Comparison of ENCODE assay signal across 9 cellular contexts in genomic region chr4:10460313-10461047, GRCh38. TPM values are rescaled to one million over a fixed set of nuclear protein-coding genes. Genes with fewer than 3 reads are reported as not detected.
DNase-seq lines count a peak whose midpoint lies in the region; ATAC-seq and TF ChIP-seq lines count a peak whose summit lies in the region.
"Had no signal": no experiment of that assay in that cellular context is flagged by ENCODE, and none has a peak within 500 bp of the region (broad histone marks: within the 10 kb centered on the region; RNA-seq: fewer than 3 reads in every experiment).

No MANE protein-coding gene starts in this region.

- peaks cover 7% of the 10 kb centered on the region for H3K9me3 Mint-ChIP-seq in MCF 10A (ENCODE audit: unreplicated experiment)
- no peaks in the 10 kb centered on the region for H3K9me3 Mint-ChIP-seq in activated CD8-positive, alpha-beta T cell treated with anti-CD3 and anti-CD28 coated beads, Interleukin-2, amount 10 ng/mL, durations not matched to agents 7 days and 5 days (ENCODE audit: insufficient read depth)
- peaks cover 3% of the 10 kb centered on the region for H3K9me3 Mint-ChIP-seq in stimulated activated naive CD8-positive, alpha-beta T cell treated with anti-CD3 and anti-CD28 coated beads, Interleukin-15, Interleukin-2, amounts not matched to agents 100 ng/mL and 50 ng/mL, for 24 hours

- H3K4me3 ChIP-seq in mammary epithelial cell (replicated peaks in 1 of 3; ENCODE audit: insufficient read depth in 1 of 3, low read depth in 2 of 3, low read length in 3 of 3) = no peak overlapping the region
- H3K4me3 ChIP-seq in iPS-18a (ENCODE audit: low read length) = peak overlapping the region; percentile 79

- CTCF ChIA-PET in mammary epithelial cell (lab: Charles Lee; ENCODE audit: low non-redundant PET) (no interaction called here), MCF 10A (lab: Yijun Ruan, JAX) (interaction anchor here (0.6 to 1.0 kb wide), 2 partner anchors 13 to 352 kb away, joined by 3 read pairs; no protein-coding TSS in a partner anchor)
- CTCF ChIA-PET in activated CD8-positive, alpha-beta T cell treated with anti-CD3 and anti-CD28 coated beads, Interleukin-2, amount 10 ng/mL, durations not matched to agents 7 days and 5 days (lab: Charles Lee) = interaction anchor here (0.6 to 2.4 kb wide), 38 partner anchors 9 to 364 kb away, joined by 3 to 19 read pairs (median 4); no protein-coding TSS in a partner anchor

- H3K27me3 Mint-ChIP-seq in MCF 10A (ENCODE audit: insufficient read depth, unreplicated experiment) = no peaks in the 10 kb centered on the region
- H3K27me3 Mint-ChIP-seq in activated CD8-positive, alpha-beta T cell treated with anti-CD3 and anti-CD28 coated beads, Interleukin-2, amount 10 ng/mL, durations not matched to agents 7 days and 5 days (ENCODE audit: low read depth) = peaks cover 38% of the 10 kb centered on the region
- peaks cover 42% of the 10 kb centered on the region for H3K27me3 Mint-ChIP-seq in stimulated activated naive CD8-positive, alpha-beta T cell treated with anti-CD3 and anti-CD28 coated beads, Interleukin-15, Interleukin-2, amounts not matched to agents 100 ng/mL and 50 ng/mL, for 24 hours

- intact Hi-C loops in mammary epithelial cell (cut with micrococcal nuclease) = loop anchor here (2.0 kb wide), 1 partner anchor 78 kb away; no protein-coding TSS in a partner anchor
- intact Hi-C loops in MCF 10A (cut with micrococcal nuclease) = no loop called here

- 90% methylated on average over 10 of the region's 11 CpGs for WGBS in mammary epithelial cell (ENCODE audit: low coverage, missing lambda C conversion rate)

- peaks cover 7% of the 10 kb centered on the region for H3K9me3 ChIP-seq in mammary epithelial cell (replicated peaks; ENCODE audit: insufficient read depth, low read length)
- no peaks in the 10 kb centered on the region for H3K9me3 ChIP-seq in iPS-18a (ENCODE audit: control insufficient read depth, low read depth, low read length)

- H3K27ac ChIP-seq in mammary epithelial cell (ENCODE audit: insufficient read depth, low read depth, low read length) (no peak overlapping the region), iPS-18a (ENCODE audit: low read length) (no peak overlapping the region)

- H2AFZ ChIP-seq in mammary epithelial cell (ENCODE audit: low read depth, low read length) = no peak overlapping the region

- in situ Hi-C loops in mammary epithelial cell (cut with MboI; ENCODE audit: low sequenced_read_pairs in 2 of 2) = no loop called here

- H3K4me1 Mint-ChIP-seq in MCF 10A (ENCODE audit: insufficient read depth, unreplicated experiment) = no peaks in the 10 kb centered on the region
- H3K4me1 Mint-ChIP-seq in activated CD8-positive, alpha-beta T cell treated with anti-CD3 and anti-CD28 coated beads, Interleukin-2, amount 10 ng/mL, durations not matched to agents 7 days and 5 days (ENCODE audit: low read depth) = peaks cover 41% of the 10 kb centered on the region
- H3K4me1 Mint-ChIP-seq in stimulated activated naive CD8-positive, alpha-beta T cell treated with anti-CD3 and anti-CD28 coated beads, Interleukin-15, Interleukin-2, amounts not matched to agents 100 ng/mL and 50 ng/mL, for 24 hours (ENCODE audit: low read depth) = peaks cover 37% of the 10 kb centered on the region

- peaks cover 7% of the 10 kb centered on the region for H3K4me1 ChIP-seq in mammary epithelial cell (ENCODE audit: insufficient read depth, low read length)
- H3K4me1 ChIP-seq in iPS-18a (ENCODE audit: control insufficient read depth, low read depth, low read length) = peaks cover 9% of the 10 kb centered on the region

- BruUV-seq in mammary epithelial cell (replicated peaks; lab: Mats Ljungman, UMichigan) (no TSS peak), MCF 10A (replicated peaks; lab: Mats Ljungman, UMichigan) (no TSS peak)

- dilution Hi-C loops in mammary epithelial cell (cut with HindIII; ENCODE audit: low sequenced_read_pairs) = no loop called here

- peak; percentile 14 for DNase-seq in mammary epithelial cell
- DNase-seq in MCF 10A (ENCODE audit: unreplicated experiment) = no peak
- no peak for DNase-seq in activated CD8-positive, alpha-beta T cell treated with anti-CD3 and anti-CD28 coated beads, Interleukin-2, amount 10 ng/mL, durations not matched to agents 7 days and 5 days
- DNase-seq: NCI-H526 treated with DMSO at 0.1 percent for 48 hours had no signal

- POLR2A ChIA-PET in MCF 10A (lab: Yijun Ruan, JAX) = no interaction called here
- POLR2A ChIA-PET in activated CD8-positive, alpha-beta T cell treated with anti-CD3 and anti-CD28 coated beads, Interleukin-2, amount 10 ng/mL, durations not matched to agents 7 days and 5 days (lab: Charles Lee) = interaction anchor here (0.8 to 1.6 kb wide), 2 partner anchors 38 to 343 kb away, joined by 4 to 9 read pairs; no protein-coding TSS in a partner anchor

- no peak overlapping the region for H3K4me2 ChIP-seq in mammary epithelial cell (ENCODE audit: insufficient read depth, low read depth, low read length)

- no peak overlapping the region for H3K27ac Mint-ChIP-seq in MCF 10A (ENCODE audit: low read depth, unreplicated experiment)
- H3K27ac Mint-ChIP-seq in activated CD8-positive, alpha-beta T cell treated with anti-CD3 and anti-CD28 coated beads, Interleukin-2, amount 10 ng/mL, durations not matched to agents 7 days and 5 days = no peak overlapping the region
- H3K27ac Mint-ChIP-seq in stimulated activated naive CD8-positive, alpha-beta T cell treated with anti-CD3 and anti-CD28 coated beads, Interleukin-15, Interleukin-2, amounts not matched to agents 100 ng/mL and 50 ng/mL, for 24 hours = peak overlapping the region; percentile 46

- no peaks in the 10 kb centered on the region for H4K20me1 ChIP-seq in mammary epithelial cell (ENCODE audit: insufficient read depth, low read length)

- TF ChIP-seq CTCF in mammary epithelial cell (conservative IDR thresholded peaks at IDR 0.05 in 1 of 2, IDR thresholded peaks at IDR 0.05 in 1 of 2; ENCODE audit: extremely low read depth in 1 of 2, insufficient read depth in 1 of 2, low read depth in 1 of 2, low read length in 2 of 2) = no peak
- TF ChIP-seq CTCF in MCF 10A (IDR thresholded peaks at IDR 0.05; ENCODE audit: unreplicated experiment) = no peak

- H3K36me3 ChIP-seq in mammary epithelial cell (ENCODE audit: insufficient read depth, low read length) = no peaks in the 10 kb centered on the region
- H3K36me3 ChIP-seq in iPS-18a (ENCODE audit: control insufficient read depth, low read depth, low read length) = no peaks in the 10 kb centered on the region

- no peak overlapping the region for H3K9ac ChIP-seq in mammary epithelial cell (ENCODE audit: insufficient read depth, low read length)
- H3K9ac ChIP-seq in iPS-18a (ENCODE audit: low read length) = no peak overlapping the region

- ATAC-seq in activated CD8-positive, alpha-beta T cell treated with anti-CD3 and anti-CD28 coated beads, Interleukin-2, amount 10 ng/mL, durations not matched to agents 7 days and 5 days = no peak
- ATAC-seq in GM21528 (IDR thresholded peaks at IDR 0.05; ENCODE audit: low FRiP score, unreplicated experiment) (no peak), HG03442 (IDR thresholded peaks at IDR 0.05; ENCODE audit: unreplicated experiment) (no peak), HG03135 (IDR thresholded peaks at IDR 0.05; ENCODE audit: unreplicated experiment) (no peak)

- H3K79me2 ChIP-seq in mammary epithelial cell (ENCODE audit: insufficient read depth, low read length) = peaks cover 12% of the 10 kb centered on the region

- H3K27me3 ChIP-seq in mammary epithelial cell (ENCODE audit: insufficient read depth, low read length) (peaks cover 6% of the 10 kb centered on the region), iPS-18a (ENCODE audit: control insufficient read depth, insufficient read depth, low read length) (peaks cover 87% of the 10 kb centered on the region)

- H3K4me3 Mint-ChIP-seq in MCF 10A (ENCODE audit: unreplicated experiment) = no peak overlapping the region
- H3K4me3 Mint-ChIP-seq in activated CD8-positive, alpha-beta T cell treated with anti-CD3 and anti-CD28 coated beads, Interleukin-2, amount 10 ng/mL, durations not matched to agents 7 days and 5 days = peak overlapping the region; percentile 40
- H3K4me3 Mint-ChIP-seq in stimulated activated naive CD8-positive, alpha-beta T cell treated with anti-CD3 and anti-CD28 coated beads, Interleukin-15, Interleukin-2, amounts not matched to agents 100 ng/mL and 50 ng/mL, for 24 hours = peak overlapping the region; percentile 50

- H3K36me3 Mint-ChIP-seq in MCF 10A (ENCODE audit: insufficient read depth, unreplicated experiment) = no peaks in the 10 kb centered on the region
- peaks cover 5% of the 10 kb centered on the region for H3K36me3 Mint-ChIP-seq in activated CD8-positive, alpha-beta T cell treated with anti-CD3 and anti-CD28 coated beads, Interleukin-2, amount 10 ng/mL, durations not matched to agents 7 days and 5 days (ENCODE audit: low read depth)
- peaks cover 4% of the 10 kb centered on the region for H3K36me3 Mint-ChIP-seq in stimulated activated naive CD8-positive, alpha-beta T cell treated with anti-CD3 and anti-CD28 coated beads, Interleukin-15, Interleukin-2, amounts not matched to agents 100 ng/mL and 50 ng/mL, for 24 hours (ENCODE audit: low read depth)

RNA-seq across cellular contexts. Expression of gene ZNF518B, which starts 3.3 kb away (rescaled TPM):
- total RNA-seq in mammary epithelial cell (10 to 100 TPM; 16.1 to 31.8 TPM), MCF 10A (2022) (1.5 and 3.1 TPM in 2 replicates)
- 4.7 TPM for polyA plus RNA-seq in mammary epithelial cell
- 15.3 TPM for polyA minus RNA-seq in mammary epithelial cell
- total RNA-seq in activated CD8-positive, alpha-beta T cell treated with anti-CD3 and anti-CD28 coated beads, Interleukin-2, amount 10 ng/mL, durations not matched to agents 7 days and 5 days = 10 to 100 TPM; 16.5 to 19.4 TPM
